In genomic region chr19:37467608-37468090, GRCh38 we compare ENCODE assay signal across 8 cellular contexts. TPM values are rescaled to one million over a fixed set of nuclear protein-coding genes. Genes with fewer than 3 reads are reported as not detected.
DNase-seq lines count a peak whose midpoint lies in the region; ATAC-seq, FAIRE-seq and TF ChIP-seq lines count a peak whose summit lies in the region.

No MANE protein-coding gene starts in this region.

- FAIRE-seq in urothelium cell line (lab: Jason Lieb, UNC), result no peak

- no peaks in the 10 kb centered on the region for H3K27me3 ChIP-seq in sigmoid colon

- H3K4me1 ChIP-seq in sigmoid colon, result peaks cover 0 to 30% (median 23%) of the 10 kb centered on the region in 4 donors

- no peak for TF ChIP-seq CTCF in VCaP (conservative IDR thresholded peaks at IDR 0.05)
- no peak for TF ChIP-seq CTCF in foreskin fibroblast (IDR thresholded peaks at IDR 0.05; ENCODE audit: low read depth, low read length)
- no peak for TF ChIP-seq CTCF in sigmoid colon (IDR thresholded peaks at IDR 0.05)
- no peak for TF ChIP-seq CTCF in GM20000 (IDR thresholded peaks at IDR 0.05; ENCODE audit: extremely low read depth, missing control alignments)

- DNase-seq in GOT3 (lab: John Stamatoyannopoulos, UW), result peak; percentile 25
- no peak for DNase-seq in foreskin fibroblast
- DNase-seq in sigmoid colon, result no peak
- DNase-seq in GM20000 (ENCODE audit: low spot score), result no peak
- no peak for DNase-seq in middle frontal gyrus (ENCODE audit: extremely low spot score, low spot score)
- no peak for DNase-seq in urothelium cell line (ENCODE audit: low spot score)

- no peak for ATAC-seq in esophagus mucosa

- intact Hi-C loops in sigmoid colon (cut with DNase I), result loop anchor here (2.0 to 5.0 kb wide), 7 partner anchors 95 to 495 kb away; partner anchors contain the start of genes ZFP30, ZNF527, ZNF540 and ZNF571

- H3K9me3 ChIP-seq in sigmoid colon, result peaks cover 0 to 3% (median 0%) of the 10 kb centered on the region in 4 donors

- no peak for TF ChIP-seq EP300 in sigmoid colon (IDR thresholded peaks at IDR 0.05)

- H3K27ac ChIP-seq in VCaP, result peak overlapping the region; percentile 87
- H3K27ac ChIP-seq in sigmoid colon, result peak overlapping the region; percentile 90 to 95 (median 94)

- 45 to 53% methylated on average over 18 of the region's 18 CpGs for WGBS in sigmoid colon, 2 donors

- H3K4me3 ChIP-seq in foreskin fibroblast (ENCODE audit: low read depth in 1 of 2, low read length in 2 of 2) (peak overlapping the region; percentile 89), sigmoid colon (peak overlapping the region; percentile 62 to 91 (median 80))

- peaks cover 2 to 37% (median 9%) of the 10 kb centered on the region in 4 donors for H3K36me3 ChIP-seq in sigmoid colon

- TF ChIP-seq POLR2A in sigmoid colon (IDR thresholded peaks at IDR 0.05), result no peak

RNA-seq across cellular contexts. Expression of gene ZNF569, which starts 0.4 kb away (rescaled TPM):
- total RNA-seq in sigmoid colon, result 10 to 100 TPM in 1 of 4 donors, 1 to 10 TPM in 3; 4.7 to 10.7 (median 5.9) TPM
- polyA plus RNA-seq in sigmoid colon, result 1 to 10 TPM in 1 of 3 donors, under 1 TPM in 2; 0.46 to 1.5 (median 0.60) TPM
- 1.9 TPM for total RNA-seq in esophagus mucosa

RNA-seq across cellular contexts. Expression of gene ZNF570, which starts 1.5 kb away (rescaled TPM):
- 1 to 10 TPM; 8.1 to 8.7 (median 8.4) TPM for total RNA-seq in sigmoid colon
- polyA plus RNA-seq in sigmoid colon, result 1 to 10 TPM; 1.8 to 2.0 (median 1.8) TPM
- 1.4 TPM for total RNA-seq in esophagus mucosa

RNA-seq across cellular contexts. Expression of gene ZNF793, which starts 39.1 kb away (rescaled TPM):
- total RNA-seq in sigmoid colon (1 to 10 TPM; 2.9 to 6.1 (median 5.4) TPM), esophagus mucosa (4.4 TPM)
- polyA plus RNA-seq in sigmoid colon, result 1 to 10 TPM; 1.2 to 3.0 (median 1.6) TPM
